In genomic region chr4:100016191-100016590, GRCh38 we compare ENCODE assay signal across 18 cellular contexts.
DNase-seq lines count a peak whose midpoint lies in the region; ATAC-seq and TF ChIP-seq lines count a peak whose summit lies in the region.
"Had no signal": no experiment of that assay in that cellular context is flagged by ENCODE, and none has a peak within 500 bp of the region (broad histone marks: within the 10 kb centered on the region; RNA-seq: fewer than 3 reads in every experiment).

No MANE protein-coding gene starts in this region.

- H3K27ac ChIP-seq in AG04450 (ENCODE audit: low read depth, low read length) (no peak overlapping the region), fibroblast of lung (ENCODE audit: insufficient read depth, low read length) (no peak overlapping the region)
- H3K27ac ChIP-seq: KMS-11 had no signal

- H3K9me3 ChIP-seq in AG04450 (ENCODE audit: control insufficient read depth, insufficient read depth, low read length) (no peaks in the 10 kb centered on the region), adipocyte (ENCODE audit: control insufficient read depth, low read length) (peaks cover 4% of the 10 kb centered on the region), fibroblast of lung (ENCODE audit: control insufficient read depth, insufficient read depth, low read depth, low read length) (no peaks in the 10 kb centered on the region)

- ATAC-seq in stimulated activated naive CD8-positive, alpha-beta T cell treated with anti-CD3 and anti-CD28 coated beads, Interleukin-15, Interleukin-2, amounts not matched to agents 100 U/mL and 50 U/mL, for 24 hours, result no peak
- no peak for ATAC-seq in HG03432 (IDR thresholded peaks at IDR 0.05; ENCODE audit: unreplicated experiment)

- H3K79me2 ChIP-seq in fibroblast of lung (ENCODE audit: control insufficient read depth, insufficient read depth, low read length), result no peaks in the 10 kb centered on the region

- H3K4me1 ChIP-seq in adipocyte (ENCODE audit: control insufficient read depth, insufficient read depth, low read length) (no peaks in the 10 kb centered on the region), fibroblast of lung (ENCODE audit: control insufficient read depth, extremely low read depth, insufficient read depth, low read length) (no peaks in the 10 kb centered on the region)

- TF ChIP-seq CTCF in AG04450 (IDR thresholded peaks at IDR 0.05; ENCODE audit: low read depth, low read length) (0 out of 2 replicates have a peak, but pooled peaks have one; percentile 19), fibroblast of lung (conservative IDR thresholded peaks at IDR 0.05 in 1 of 2, IDR thresholded peaks at IDR 0.05 in 1 of 2; ENCODE audit: low read depth in 1 of 2, low read length in 2 of 2) (no peak)

- no peak overlapping the region for H3K4me2 ChIP-seq in fibroblast of lung (ENCODE audit: extremely low read depth, insufficient read depth, low read length)
- H3K4me2 ChIP-seq: KMS-11 had no signal

- POLR2A ChIA-PET in AG04450 (lab: Yijun Ruan, JAX), result no interaction called here

- no peaks in the 10 kb centered on the region for H3K27me3 ChIP-seq in AG04450 (ENCODE audit: control insufficient read depth, insufficient read depth, low read length)
- H3K27me3 ChIP-seq in adipocyte (replicated peaks; ENCODE audit: control insufficient read depth, insufficient read depth, low read length), result no peaks in the 10 kb centered on the region
- H3K27me3 ChIP-seq in fibroblast of lung (ENCODE audit: control insufficient read depth, insufficient read depth, low read length), result no peaks in the 10 kb centered on the region

- peak; percentile 74 for DNase-seq in AG04450 (ENCODE audit: low read depth, low spot score)
- peak; percentile 64 for DNase-seq in ELR (ENCODE audit: low read depth)
- DNase-seq in adipocyte (ENCODE audit: low read depth), result peak; percentile 70
- DNase-seq in fibroblast of lung (ENCODE audit: low read depth in 2 of 2), result peak; percentile 12 to 83
- no peak for DNase-seq in stimulated activated naive CD8-positive, alpha-beta T cell treated with anti-CD3 and anti-CD28 coated beads, Interleukin-15, Interleukin-2, amounts not matched to agents 100 U/mL and 50 U/mL, for 24 hours
- DNase-seq in UCSD-AML1 (lab: John Stamatoyannopoulos, UW; ENCODE audit: unreplicated experiment), result no peak
- DNase-seq in iPS-NIHi7 (ENCODE audit: extremely low spot score), result no peak
- DNase-seq: 8988T, H7, NCI-H1048, NCI-H1436 treated with DMSO at 0.1 percent for 48 hours, NCI-H2029 treated with DMSO at 0.1 percent for 48 hours, NCI-H2171 treated with DMSO at 0.1 percent for 48 hours, NCI-H446 treated with DMSO at 0.1 percent for 48 hours, OCI-M1, RPMI8226 had no signal

- H2AFZ ChIP-seq in fibroblast of lung (ENCODE audit: low read length), result no peak overlapping the region

- H4K20me1 ChIP-seq in fibroblast of lung (ENCODE audit: control insufficient read depth, extremely low read depth, insufficient read depth, low read length), result no peaks in the 10 kb centered on the region

- H3K9ac ChIP-seq in adipocyte (ENCODE audit: low read length) (no peak overlapping the region), fibroblast of lung (ENCODE audit: insufficient read depth, low read length) (no peak overlapping the region)
- H3K9ac ChIP-seq: KMS-11 had no signal

- CTCF ChIA-PET in AG04450 (lab: Charles Lee), result interaction anchor here (0.7 to 13.7 kb wide), 3 partner anchors 18 to 204 kb away, joined by 3 to 157 read pairs (median 10); no protein-coding TSS in a partner anchor

- no peaks in the 10 kb centered on the region for H3K36me3 ChIP-seq in adipocyte (ENCODE audit: control insufficient read depth, insufficient read depth, low read length, severe bottlenecking)
- H3K36me3 ChIP-seq in fibroblast of lung (ENCODE audit: control insufficient read depth, insufficient read depth, low read length), result no peaks in the 10 kb centered on the region

- H3K4me3 ChIP-seq in AG04450 (ENCODE audit: low read depth, low read length) (no peak overlapping the region), adipocyte (ENCODE audit: low read length) (no peak overlapping the region), fibroblast of lung (replicated peaks in 1 of 4; ENCODE audit: control extremely low read depth in 1 of 4, insufficient read depth in 1 of 4, low read depth in 3 of 4, low read length in 4 of 4) (no peak overlapping the region)

Comparison
In these comparisons a context has a peak if more than half of its experiments do, and no peak if none do; other contexts are left out.
1. DNase-seq: peak in AG04450 (single experiment), ELR (single experiment), adipocyte (single experiment) and fibroblast of lung (2 of 2); none in stimulated activated naive CD8-positive, alpha-beta T cell treated with anti-CD3 and anti-CD28 coated beads, Interleukin-15, Interleukin-2, amounts not matched to agents 100 U/mL and 50 U/mL, for 24 hours (single experiment), UCSD-AML1 (single experiment) and iPS-NIHi7 (single experiment).